Comparison of ENCODE assay signal across 18 cellular contexts in genomic region chr2:218991674-218992168, GRCh38. TPM values are rescaled to one million over a fixed set of nuclear protein-coding genes. Genes with fewer than 3 reads are reported as not detected.
A peak's percentile ranks its signal among the peaks of the same experiment; 100 is the strongest.
DNase-seq lines count a peak whose midpoint lies in the region; ATAC-seq, FAIRE-seq and TF ChIP-seq lines count a peak whose summit lies in the region.
"Had no signal": no experiment of that assay in that cellular context is flagged by ENCODE, and none has a peak within 500 bp of the region (broad histone marks: within the 10 kb centered on the region; RNA-seq: fewer than 3 reads in every experiment).

No MANE protein-coding gene starts in this region.

- RAD21 ChIA-PET in GM12878 (lab: Charles Lee; ENCODE audit: unreplicated experiment): no interaction called here

- 42% methylated on average over 13 of the region's 13 CpGs for WGBS in GM12878 (ENCODE audit: insufficient coverage, insufficient replicate concordance, low lambda C conversion rate, missing lambda C conversion rate)

- no TSS peak for BruUV-seq in GM12878 (replicated peaks; lab: Mats Ljungman, UMichigan)

- CTCF ChIA-PET in HEK293 (lab: Yijun Ruan, JAX) (interaction anchor here (1.3 kb wide), 1 partner anchor 12 kb away, joined by 6 read pairs; no protein-coding TSS in a partner anchor), GM12878 (lab: Yijun Ruan, JAX) (no interaction called here)

- no peak for TF ChIP-seq POLR2A in GM12878 (IDR thresholded peaks at IDR 0.05; ENCODE audit: low read depth, low read length)

- in situ Hi-C loops in GM12878 (cut with MboI): no loop called here

- no peak for FAIRE-seq in GM12878 (lab: Jason Lieb, UNC)

- SMC1A ChIA-PET in GM12878 (lab: Charles Lee; ENCODE audit: uncharacterized antibody, unreplicated experiment): no interaction called here

- H2AFZ ChIP-seq in GM12878 (ENCODE audit: control insufficient read depth, low read depth, low read length): no peak overlapping the region

- no peaks in the 10 kb centered on the region for H3K36me3 ChIP-seq in HEK293 (ENCODE audit: control insufficient read depth in 2 of 2, insufficient read depth in 1 of 2, low read length in 2 of 2)
- no peaks in the 10 kb centered on the region for H3K36me3 ChIP-seq in GM12878 (ENCODE audit: control insufficient read depth in 2 of 2, insufficient read depth in 2 of 2, low read length in 1 of 2)
- H3K36me3 ChIP-seq: BLaER1, SJCRH30 had no signal

- H3K4me1 ChIP-seq in HEK293 (ENCODE audit: control insufficient read depth, insufficient read depth, low read length) (no peaks in the 10 kb centered on the region; the same call in 1 of the 2 replicates), GM12878 (ENCODE audit: control insufficient read depth, insufficient read depth, low read length) (no peaks in the 10 kb centered on the region)
- H3K4me1 ChIP-seq: BLaER1 had no signal

- peaks cover 3% of the 10 kb centered on the region; the same call in 1 of the 2 replicates for H4K20me1 ChIP-seq in GM12878 (ENCODE audit: control insufficient read depth, insufficient read depth)

- no peak overlapping the region for H3K27ac ChIP-seq in HEK293 (ENCODE audit: extremely low read depth, low read depth, low read length)
- H3K27ac ChIP-seq in GM12878 (ENCODE audit: control insufficient read depth, insufficient read depth): no peak overlapping the region
- H3K27ac ChIP-seq: BLaER1, SJCRH30, VCaP had no signal

- no peak for TF ChIP-seq EP300 in GM12878 (IDR thresholded peaks at IDR 0.05; ENCODE audit: borderline replicate concordance in 1 of 2, control insufficient read depth in 1 of 2, low read depth in 2 of 2, low read length in 2 of 2)

- DNase-seq in AG08396 (ENCODE audit: low spot score) (peak; percentile 79), GM12878 (ENCODE audit: low read depth, low spot score) (no peak), iris pigment epithelial cell (ENCODE audit: low read depth) (peak; percentile 43), RPMI8226 (no peak)
- DNase-seq: activated CD8-positive, alpha-beta memory T cell treated with anti-CD3 and anti-CD28 coated beads, Interleukin-2, amount 50 U/mL, for 4 hours; activated naive CD8-positive, alpha-beta T cell treated with anti-CD3 and anti-CD28 coated beads, Interleukin-2, amount 50 U/mL, for 24 hours; NCI-H1092; retina; stimulated activated naive CD8-positive, alpha-beta T cell treated with anti-CD3 and anti-CD28 coated beads, Interleukin-15, amount 100 ng/mL, for 72 hours had no signal

- TF ChIP-seq RAD21 in GM12878 (IDR thresholded peaks at IDR 0.05; ENCODE audit: insufficient read depth, low read depth, low read length): no peak

- H3K79me2 ChIP-seq in GM12878 (ENCODE audit: control insufficient read depth, insufficient read depth, low read length): no peaks in the 10 kb centered on the region

- H3K4me3 ChIP-seq in HEK293 (ENCODE audit: low read depth, low read length): no peak overlapping the region
- H3K4me3 ChIP-seq in GM12878: no peak overlapping the region
- H3K4me3 ChIP-seq: BLaER1, SJCRH30 had no signal

- H3K4me2 ChIP-seq in GM12878 (ENCODE audit: control insufficient read depth, insufficient read depth): no peak overlapping the region
- H3K4me2 ChIP-seq: BLaER1 had no signal

- TF ChIP-seq CTCF in HEK293 (tag by site-specific recombination; IDR thresholded peaks at IDR 0.05): no peak
- no peak for TF ChIP-seq CTCF in GM12878 (IDR thresholded peaks at IDR 0.05 in 2 of 3, conservative IDR thresholded peaks at IDR 0.05 in 1 of 3; ENCODE audit: control insufficient read depth in 2 of 3, extremely low read depth in 1 of 3, insufficient read depth in 1 of 3, low read depth in 3 of 3, low read length in 3 of 3)

- H3K9ac ChIP-seq in GM12878 (ENCODE audit: control insufficient read depth, insufficient read depth, low read length): no peak overlapping the region
- H3K9ac ChIP-seq: BLaER1 had no signal

- POLR2A ChIA-PET in HEK293 (lab: Yijun Ruan, JAX) (no interaction called here), GM12878 (lab: Charles Lee) (no interaction called here)

- ATAC-seq in GM12878: no peak
- no peak for ATAC-seq in GM18858 (IDR thresholded peaks at IDR 0.05; ENCODE audit: unreplicated experiment)
- ATAC-seq in GM19395 (IDR thresholded peaks at IDR 0.05; ENCODE audit: unreplicated experiment): no peak
- ATAC-seq in GM21381 (IDR thresholded peaks at IDR 0.05; ENCODE audit: unreplicated experiment): no peak
- ATAC-seq: activated naive CD8-positive, alpha-beta T cell treated with anti-CD3 and anti-CD28 coated beads, Interleukin-2, amount 50 U/mL, for 24 hours had no signal

- H3K27me3 ChIP-seq in GM12878 (replicated peaks in 1 of 2; ENCODE audit: control insufficient read depth in 2 of 2, insufficient read depth in 2 of 2, low read length in 1 of 2): peaks cover 23 to 29% of the 10 kb centered on the region in 2 experiments
- H3K27me3 ChIP-seq: SJCRH30 had no signal

- H3K9me3 ChIP-seq in HEK293 (ENCODE audit: control insufficient read depth, insufficient read depth, low read depth, low read length) (no peaks in the 10 kb centered on the region), GM12878 (replicated peaks; ENCODE audit: control insufficient read depth, insufficient read depth, low read length) (no peaks in the 10 kb centered on the region)
- H3K9me3 ChIP-seq: BLaER1, SJCRH30 had no signal

- intact Hi-C loops in GM12878 (cut with micrococcal nuclease; ENCODE audit: unreplicated experiment): no loop called here

RNA-seq across cellular contexts. Expression of gene CRYBA2, which starts 1.5 kb away (rescaled TPM):
- not detected in 2 replicates for total RNA-seq in GM12878 (2013; cell fraction: nucleolus; rRNA removed)
- total RNA-seq in GM12878 (2014; rRNA removed): not detected in 2 replicates
- total RNA-seq in GM12878 (2014; rRNA removed; fragmentation: Illumina TruSeq; extraction: Trizol): not detected in 2 replicates
- total RNA-seq in GM12878 (2021): not detected in 2 replicates
- not detected for polyA plus RNA-seq in GM12878 (2011; ENCODE audit: low read depth)
- not detected in 2 replicates for polyA plus RNA-seq in GM12878 (2011; rRNA removed)
- polyA plus RNA-seq in GM12878 (2011; cell fraction: cytosol; rRNA removed): not detected in 2 replicates
- polyA plus RNA-seq in GM12878 (2011; cell fraction: nucleus; rRNA removed): not detected in 2 replicates
- not detected in 2 replicates for polyA plus RNA-seq in GM12878 (2012)
- polyA plus RNA-seq in GM12878 (2014; fragmentation: Illumina TruSeq; extraction: Trizol): not detected in 2 replicates
- not detected for polyA plus RNA-seq in GM12878 (2014; fragmentation: Nextera tagmentation; extraction: Ambion mirVana)
- not detected in 2 replicates for polyA plus RNA-seq in GM12878 (2014; rRNA removed)
- not detected for polyA plus RNA-seq in GM12878 (2016; fragmentation: Nextera tagmentation; extraction: Ambion mirVana)
- polyA minus RNA-seq in GM12878 (2011; rRNA and poly(A)+ RNA removed): not detected in 2 replicates
- polyA minus RNA-seq in GM12878 (2011; cell fraction: cytosol; rRNA and poly(A)+ RNA removed): not detected in 2 replicates
- not detected in 2 replicates for polyA minus RNA-seq in GM12878 (2011; cell fraction: nucleus; rRNA and poly(A)+ RNA removed)
- total RNA-seq: mucosa of gallbladder, NCI-H460, SJCRH30 had no signal

RNA-seq across cellular contexts. Expression of gene FEV, which starts 6.7 kb away (rescaled TPM):
- total RNA-seq in GM12878 (2013; cell fraction: nucleolus; rRNA removed): not detected in 2 replicates
- not detected in 2 replicates for total RNA-seq in GM12878 (2014; rRNA removed)
- total RNA-seq in GM12878 (2014; rRNA removed; fragmentation: Illumina TruSeq; extraction: Trizol): not detected in 2 replicates
- not detected in 2 replicates for total RNA-seq in GM12878 (2021)
- not detected for polyA plus RNA-seq in GM12878 (2011; ENCODE audit: low read depth)
- polyA plus RNA-seq in GM12878 (2011; rRNA removed): not detected in 2 replicates
- polyA plus RNA-seq in GM12878 (2011; cell fraction: cytosol; rRNA removed): not detected in 2 replicates
- not detected in 2 replicates for polyA plus RNA-seq in GM12878 (2011; cell fraction: nucleus; rRNA removed)
- polyA plus RNA-seq in GM12878 (2012): not detected in 2 replicates
- polyA plus RNA-seq in GM12878 (2014; fragmentation: Illumina TruSeq; extraction: Trizol): not detected in 2 replicates
- polyA plus RNA-seq in GM12878 (2014; fragmentation: Nextera tagmentation; extraction: Ambion mirVana): not detected
- polyA plus RNA-seq in GM12878 (2014; rRNA removed): not detected in 2 replicates
- polyA plus RNA-seq in GM12878 (2016; fragmentation: Nextera tagmentation; extraction: Ambion mirVana): not detected
- not detected in 2 replicates for polyA minus RNA-seq in GM12878 (2011; rRNA and poly(A)+ RNA removed)
- polyA minus RNA-seq in GM12878 (2011; cell fraction: cytosol; rRNA and poly(A)+ RNA removed): not detected in 2 replicates
- not detected in 2 replicates for polyA minus RNA-seq in GM12878 (2011; cell fraction: nucleus; rRNA and poly(A)+ RNA removed)
- total RNA-seq: mucosa of gallbladder, NCI-H460, SJCRH30 had no signal

RNA-seq across cellular contexts. Expression of gene CDK5R2, which starts 32.3 kb away (rescaled TPM):
- 0.17 TPM in 1 of 2 replicates, not detected in the other for total RNA-seq in GM12878 (2013; cell fraction: nucleolus; rRNA removed)
- not detected in 2 replicates for total RNA-seq in GM12878 (2014; rRNA removed)
- total RNA-seq in GM12878 (2014; rRNA removed; fragmentation: Illumina TruSeq; extraction: Trizol): not detected in 2 replicates
- not detected in 2 replicates for total RNA-seq in GM12878 (2021)
- polyA plus RNA-seq in GM12878 (2011; ENCODE audit: low read depth): not detected
- polyA plus RNA-seq in GM12878 (2011; rRNA removed): not detected in 2 replicates
- 0.03 TPM in 1 of 2 replicates, not detected in the other for polyA plus RNA-seq in GM12878 (2011; cell fraction: cytosol; rRNA removed)
- not detected in 2 replicates for polyA plus RNA-seq in GM12878 (2011; cell fraction: nucleus; rRNA removed)
- 0.08 TPM in 1 of 2 replicates, not detected in the other for polyA plus RNA-seq in GM12878 (2012)
- not detected in 2 replicates for polyA plus RNA-seq in GM12878 (2014; fragmentation: Illumina TruSeq; extraction: Trizol)
- not detected for polyA plus RNA-seq in GM12878 (2014; fragmentation: Nextera tagmentation; extraction: Ambion mirVana)
- not detected in 2 replicates for polyA plus RNA-seq in GM12878 (2014; rRNA removed)
- not detected for polyA plus RNA-seq in GM12878 (2016; fragmentation: Nextera tagmentation; extraction: Ambion mirVana)
- 0.07 TPM in 1 of 2 replicates, not detected in the other for polyA minus RNA-seq in GM12878 (2011; rRNA and poly(A)+ RNA removed)
- polyA minus RNA-seq in GM12878 (2011; cell fraction: cytosol; rRNA and poly(A)+ RNA removed): not detected in 2 replicates
- 0.12 and 0.19 TPM in 2 replicates for polyA minus RNA-seq in GM12878 (2011; cell fraction: nucleus; rRNA and poly(A)+ RNA removed)

RNA-seq across cellular contexts. Expression of gene CFAP65, which starts 49.6 kb away (rescaled TPM):
- total RNA-seq in GM12878 (2013; cell fraction: nucleolus; rRNA removed): not detected in 2 replicates
- total RNA-seq in GM12878 (2014; rRNA removed): not detected in 2 replicates
- total RNA-seq in GM12878 (2014; rRNA removed; fragmentation: Illumina TruSeq; extraction: Trizol): not detected in 2 replicates
- not detected in 2 replicates for total RNA-seq in GM12878 (2021)
- not detected for polyA plus RNA-seq in GM12878 (2011; ENCODE audit: low read depth)
- polyA plus RNA-seq in GM12878 (2011; rRNA removed): not detected in 2 replicates
- 0.07 TPM in 1 of 2 replicates, not detected in the other for polyA plus RNA-seq in GM12878 (2011; cell fraction: cytosol; rRNA removed)
- not detected in 2 replicates for polyA plus RNA-seq in GM12878 (2011; cell fraction: nucleus; rRNA removed)
- polyA plus RNA-seq in GM12878 (2012): not detected in 2 replicates
- not detected in 2 replicates for polyA plus RNA-seq in GM12878 (2014; fragmentation: Illumina TruSeq; extraction: Trizol)
- not detected for polyA plus RNA-seq in GM12878 (2014; fragmentation: Nextera tagmentation; extraction: Ambion mirVana)
- polyA plus RNA-seq in GM12878 (2014; rRNA removed): not detected in 2 replicates
- polyA plus RNA-seq in GM12878 (2016; fragmentation: Nextera tagmentation; extraction: Ambion mirVana): not detected
- not detected in 2 replicates for polyA minus RNA-seq in GM12878 (2011; rRNA and poly(A)+ RNA removed)
- polyA minus RNA-seq in GM12878 (2011; cell fraction: cytosol; rRNA and poly(A)+ RNA removed): not detected in 2 replicates
- not detected in 2 replicates for polyA minus RNA-seq in GM12878 (2011; cell fraction: nucleus; rRNA and poly(A)+ RNA removed)
- total RNA-seq: NCI-H460, SJCRH30 had no signal

Comparison
In these comparisons a context has a peak if more than half of its experiments do, and no peak if none do; other contexts are left out.
1. DNase-seq: peak in AG08396 (single experiment) and iris pigment epithelial cell (single experiment); none in GM12878 (single experiment) and RPMI8226 (single experiment).